ENCODE assay signal across 13 cellular contexts in the genomic region with DNA sequence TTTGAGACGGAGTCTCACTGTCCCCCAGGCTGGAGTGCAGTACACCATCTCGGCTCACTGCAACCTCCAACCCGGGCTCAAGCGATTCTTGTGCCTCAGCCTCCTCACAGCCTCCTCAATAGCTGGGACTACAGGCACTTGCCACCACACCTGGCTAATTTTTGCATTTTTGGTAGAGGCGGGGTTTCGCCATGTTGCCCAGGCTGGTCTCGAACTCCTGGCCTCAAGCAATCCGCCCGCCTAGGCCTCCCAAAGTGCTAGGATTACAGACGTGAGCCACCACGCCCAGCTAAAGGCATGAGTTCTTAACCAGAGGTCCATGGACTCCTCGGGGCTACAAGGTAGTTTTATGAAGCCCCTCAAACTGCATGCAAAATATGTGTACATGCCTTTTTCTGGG. TPM values are rescaled to one million over a fixed set of nuclear protein-coding genes. Genes with fewer than 3 reads are reported as not detected.
A peak's percentile ranks its signal among the peaks of the same experiment; 100 is the strongest.
DNase-seq lines count a peak whose midpoint lies in the region; ATAC-seq and TF ChIP-seq lines count a peak whose summit lies in the region.
"Had no signal": no experiment of that assay in that cellular context is flagged by ENCODE, and none has a peak within 500 bp of the region (broad histone marks: within the 10 kb centered on the region; RNA-seq: fewer than 3 reads in every experiment).

No MANE protein-coding gene starts in this region.

- H3K36me3 ChIP-seq in iPS-20b (ENCODE audit: insufficient read depth, low read depth, low read length) = peaks cover 47% of the 10 kb centered on the region

- H3K4me3 ChIP-seq in iPS-20b (ENCODE audit: low read length) = peak overlapping the region; percentile 95

- H3K27ac Mint-ChIP-seq in stimulated activated naive CD8-positive, alpha-beta T cell treated with anti-CD3 and anti-CD28 coated beads, Interleukin-15, amount 100 ng/mL, for 72 hours = no peak overlapping the region
- H3K27ac Mint-ChIP-seq in WTC11 = no peak overlapping the region
- H3K27ac Mint-ChIP-seq: dendritic cell treated with granulocyte-macrophage colony-stimulating factor and Interleukin-4, amounts not matched to agents 40 ng/mL and 50 ng/mL, for 4 days had no signal

- H3K36me3 Mint-ChIP-seq in WTC11 = peaks cover 16% of the 10 kb centered on the region

- TF ChIP-seq CTCF in WTC11 (IDR thresholded peaks at IDR 0.05) = no peak

- POLR2A ChIA-PET in WTC11 (lab: Charles Lee) = interaction anchor here (3.5 kb wide), 1 partner anchor 15 kb away, joined by 64 read pairs; a partner anchor contains a TSS

- no peak for ATAC-seq in stimulated activated naive CD8-positive, alpha-beta T cell treated with anti-CD3 and anti-CD28 coated beads, Interleukin-15, amount 100 ng/mL, for 72 hours
- no peak for ATAC-seq in stimulated activated naive CD8-positive, alpha-beta T cell treated with anti-CD3 and anti-CD28 coated beads, Interleukin-15, Interleukin-2, amounts not matched to agents 100 U/mL and 50 U/mL, for 24 hours
- ATAC-seq in WTC11 = no peak
- ATAC-seq in GM21576 (IDR thresholded peaks at IDR 0.05; ENCODE audit: unreplicated experiment) = no peak
- ATAC-seq in HG03354 (IDR thresholded peaks at IDR 0.05; ENCODE audit: poor library complexity, severe bottlenecking, unreplicated experiment) = no peak
- ATAC-seq: activated naive CD4-positive, alpha-beta T cell treated with anti-CD3 and anti-CD28 coated beads, Interleukin-2, amount 50 U/mL, for 72 hours had no signal

- H3K9me3 Mint-ChIP-seq in stimulated activated naive CD8-positive, alpha-beta T cell treated with anti-CD3 and anti-CD28 coated beads, Interleukin-15, amount 100 ng/mL, for 72 hours = no peaks in the 10 kb centered on the region
- no peaks in the 10 kb centered on the region for H3K9me3 Mint-ChIP-seq in WTC11
- H3K9me3 Mint-ChIP-seq: activated naive CD4-positive, alpha-beta T cell treated with anti-CD3 and anti-CD28 coated beads, Interleukin-2, amount 50 U/mL, for 72 hours; dendritic cell treated with granulocyte-macrophage colony-stimulating factor and Interleukin-4, amounts not matched to agents 40 ng/mL and 50 ng/mL, for 4 days had no signal

- peaks cover 62% of the 10 kb centered on the region for H3K4me1 Mint-ChIP-seq in stimulated activated naive CD8-positive, alpha-beta T cell treated with anti-CD3 and anti-CD28 coated beads, Interleukin-15, amount 100 ng/mL, for 72 hours
- H3K4me1 Mint-ChIP-seq in WTC11 = peaks cover 50% of the 10 kb centered on the region

- no peaks in the 10 kb centered on the region for H3K27me3 ChIP-seq in iPS-20b (ENCODE audit: insufficient read depth, low read length)

- H3K4me1 ChIP-seq in iPS-20b (ENCODE audit: insufficient read depth, low read length) = peaks cover 16% of the 10 kb centered on the region; the same call in 1 of the 2 replicates

- H3K27ac ChIP-seq in iPS-20b (ENCODE audit: low read length) = no peak overlapping the region

- no peaks in the 10 kb centered on the region for H3K27me3 Mint-ChIP-seq in stimulated activated naive CD8-positive, alpha-beta T cell treated with anti-CD3 and anti-CD28 coated beads, Interleukin-15, amount 100 ng/mL, for 72 hours
- no peaks in the 10 kb centered on the region for H3K27me3 Mint-ChIP-seq in WTC11 (ENCODE audit: low read depth)
- H3K27me3 Mint-ChIP-seq: dendritic cell treated with granulocyte-macrophage colony-stimulating factor and Interleukin-4, amounts not matched to agents 40 ng/mL and 50 ng/mL, for 4 days had no signal

- CTCF ChIA-PET in WTC11 (lab: Charles Lee) = interaction anchor here (7.0 kb wide), 1 partner anchor 77 kb away, joined by 97 read pairs; no protein-coding TSS in a partner anchor

- H3K9ac ChIP-seq in iPS-20b (ENCODE audit: low read depth, low read length) = no peak overlapping the region

- DNase-seq in stimulated activated naive CD8-positive, alpha-beta T cell treated with anti-CD3 and anti-CD28 coated beads, Interleukin-15, amount 100 ng/mL, for 72 hours = no peak
- no peak for DNase-seq in stimulated activated naive CD8-positive, alpha-beta T cell treated with anti-CD3 and anti-CD28 coated beads, Interleukin-15, Interleukin-2, amounts not matched to agents 100 U/mL and 50 U/mL, for 24 hours
- no peak for DNase-seq in WTC11 (ENCODE audit: low spot score)
- no peak for DNase-seq in SHP77 (lab: John Stamatoyannopoulos, UW)
- DNase-seq in putamen (ENCODE audit: low spot score) = no peak
- DNase-seq: activated CD4-positive, alpha-beta T cell treated with anti-CD3 and anti-CD28 coated beads, Interleukin-2, amount 50 U/mL, for 48 hours; NCI-H187; stimulated activated naive CD4-positive, alpha-beta T cell treated with Interleukin-2 at 50 U/mL for 16 hours had no signal

- no peaks in the 10 kb centered on the region for H3K9me3 ChIP-seq in iPS-20b (ENCODE audit: insufficient read depth, low read depth, low read length)

- H3K4me3 Mint-ChIP-seq in stimulated activated naive CD8-positive, alpha-beta T cell treated with anti-CD3 and anti-CD28 coated beads, Interleukin-15, amount 100 ng/mL, for 72 hours = peak overlapping the region; percentile 16 to 37
- H3K4me3 Mint-ChIP-seq in WTC11 = peak overlapping the region; percentile 29
- H3K4me3 Mint-ChIP-seq: dendritic cell treated with granulocyte-macrophage colony-stimulating factor and Interleukin-4, amounts not matched to agents 40 ng/mL and 50 ng/mL, for 4 days had no signal

TF ChIP-seq in WTC11, 78 proteins besides CTCF, POLR2A, EP300 and RAD21:
- TF ChIP-seq, protein P1, sequence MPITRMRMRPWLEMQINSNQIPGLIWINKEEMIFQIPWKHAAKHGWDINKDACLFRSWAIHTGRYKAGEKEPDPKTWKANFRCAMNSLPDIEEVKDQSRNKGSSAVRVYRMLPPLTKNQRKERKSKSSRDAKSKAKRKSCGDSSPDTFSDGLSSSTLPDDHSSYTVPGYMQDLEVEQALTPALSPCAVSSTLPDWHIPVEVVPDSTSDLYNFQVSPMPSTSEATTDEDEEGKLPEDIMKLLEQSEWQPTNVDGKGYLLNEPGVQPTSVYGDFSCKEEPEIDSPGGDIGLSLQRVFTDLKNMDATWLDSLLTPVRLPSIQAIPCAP (CRISPR knock-in tag; IDR thresholded peaks at IDR 0.05) = no peak

RNA-seq across cellular contexts. Expression of a gene that starts 2.1 kb away (rescaled TPM):
- total RNA-seq in WTC11 (2021) = 98.3 to 102 TPM (median 100 TPM) in 3 replicates

RNA-seq across cellular contexts. Expression of a gene that starts 2.4 kb away (rescaled TPM):
- 32.9 to 37.9 TPM (median 34.8 TPM) in 3 replicates for total RNA-seq in WTC11 (2021)

RNA-seq across cellular contexts. Expression of a gene that starts 13.9 kb away (rescaled TPM):
- total RNA-seq in WTC11 (2021) = 32.1 to 34.5 TPM (median 34.1 TPM) in 3 replicates

RNA-seq across cellular contexts. Expression of a gene that starts 27.3 kb away (rescaled TPM):
- total RNA-seq in WTC11 (2021) = 0.98 to 1.6 TPM (median 1.0 TPM) in 3 replicates
